16 cellular contexts compared by ENCODE assay signal in the genomic region with DNA sequence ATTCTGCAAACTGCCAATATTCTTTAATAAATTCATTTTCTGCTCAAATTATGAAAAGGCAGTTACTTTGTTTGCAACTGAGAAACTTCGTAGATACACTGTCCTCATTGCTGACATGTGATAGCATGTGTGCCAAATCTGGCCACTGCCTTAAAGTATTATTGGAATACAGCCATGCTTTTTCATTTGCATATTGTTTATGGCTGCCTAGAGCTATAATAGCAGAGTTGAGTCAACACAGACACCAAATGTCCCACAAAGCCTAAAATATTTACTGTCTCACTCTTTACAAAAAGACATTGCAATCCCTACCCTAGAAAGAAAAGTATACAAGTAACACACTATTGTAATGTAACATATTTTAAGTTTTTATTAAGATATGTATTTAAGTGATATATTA.
"Had no signal": no experiment of that assay in that cellular context is flagged by ENCODE, and none has a peak within 500 bp of the region (broad histone marks: within the 10 kb centered on the region; RNA-seq: fewer than 3 reads in every experiment).

No MANE protein-coding gene starts in this region.

- ATAC-seq: activated T-cell treated with anti-CD3 and anti-CD28 coated beads, Interleukin-2, amount 50 U/mL, for 72 hours; stimulated activated memory B cell treated with anti-CD40 and anti-IgM and Interleukin-4, amounts not matched to agents 10 μg/mL and 1 μg/mL and 100 μg/mL, for 72 hours had no signal

- H3K4me3 ChIP-seq: ascending aorta, sigmoid colon, spleen, thoracic aorta, upper lobe of left lung had no signal

- DNase-seq: activated CD4-positive, alpha-beta T cell treated with anti-CD3 and anti-CD28 coated beads for 1 hour; activated effector memory CD4-positive, alpha-beta T cell treated with anti-CD3 and anti-CD28 coated beads, Interleukin-2, amount 50 U/mL, for 16 hours; activated naive CD4-positive, alpha-beta T cell treated with anti-CD3 and anti-CD28 coated beads, Interleukin-2, amount 50 U/mL, for 16 hours; activated T-cell treated with anti-CD3 and anti-CD28 coated beads, Interleukin-2, amount 50 U/mL, for 72 hours; cortex of kidney; effector CD4-positive, alpha-beta T cell; immature natural killer cell; sigmoid colon; spleen; stimulated activated CD4-positive, alpha-beta T cell treated with anti-CD3 and anti-CD28 coated beads, Interleukin-4, amount 100 ng/mL, for 4 hours; T-helper 2 cell; upper lobe of left lung; WERI-Rb-1 had no signal
